Comparison of ENCODE assay signal across 8 cellular contexts in the genomic region with DNA sequence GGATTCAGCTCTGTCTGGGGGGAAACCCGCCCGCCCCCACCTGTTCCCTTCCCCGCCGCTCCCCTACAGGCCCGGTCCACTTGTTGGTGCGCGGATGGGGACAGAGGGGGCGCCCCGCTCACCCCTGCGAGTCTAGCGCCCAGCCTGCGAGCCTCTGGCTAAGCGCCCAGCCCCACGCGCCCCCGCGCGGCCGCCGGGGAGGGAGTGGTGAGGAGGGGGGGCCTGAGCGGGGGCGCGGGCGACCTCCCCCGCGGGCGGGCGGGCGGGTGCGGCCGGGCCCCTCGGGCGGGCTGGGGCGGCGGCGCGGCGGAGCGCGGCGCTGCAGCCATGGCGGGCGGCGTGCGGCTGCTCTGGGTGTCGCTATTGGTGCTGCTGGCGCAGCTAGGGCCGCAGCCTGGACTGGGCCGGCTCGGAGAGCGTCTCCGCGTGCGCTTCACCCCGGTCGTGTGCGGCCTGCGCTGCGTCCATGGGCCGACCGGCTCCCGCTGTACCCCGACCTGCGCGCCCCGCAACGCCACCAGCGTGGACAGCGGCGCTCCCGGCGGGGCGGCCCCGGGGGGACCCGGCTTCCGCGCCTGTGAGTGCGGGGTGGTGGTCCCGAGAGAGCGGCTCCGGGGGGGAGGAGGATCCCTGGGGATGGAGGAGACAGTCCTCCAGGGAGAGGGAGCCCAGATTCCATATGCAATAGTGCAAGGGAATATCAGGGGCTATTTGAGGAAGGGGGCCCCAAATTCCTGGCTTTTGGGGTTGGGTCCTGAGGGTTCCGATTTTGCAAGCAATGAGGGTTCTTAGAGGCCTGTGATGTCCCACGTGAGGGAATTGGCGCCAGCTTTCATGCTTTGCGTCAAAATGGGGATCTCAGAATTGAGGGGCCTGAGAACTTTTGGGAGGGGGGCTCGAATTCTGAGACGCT. TPM values are rescaled to one million over a fixed set of nuclear protein-coding genes. Genes with fewer than 3 reads are reported as not detected.
DNase-seq lines count a peak whose midpoint lies in the region; ATAC-seq and TF ChIP-seq lines count a peak whose summit lies in the region.

A gene with protein sequence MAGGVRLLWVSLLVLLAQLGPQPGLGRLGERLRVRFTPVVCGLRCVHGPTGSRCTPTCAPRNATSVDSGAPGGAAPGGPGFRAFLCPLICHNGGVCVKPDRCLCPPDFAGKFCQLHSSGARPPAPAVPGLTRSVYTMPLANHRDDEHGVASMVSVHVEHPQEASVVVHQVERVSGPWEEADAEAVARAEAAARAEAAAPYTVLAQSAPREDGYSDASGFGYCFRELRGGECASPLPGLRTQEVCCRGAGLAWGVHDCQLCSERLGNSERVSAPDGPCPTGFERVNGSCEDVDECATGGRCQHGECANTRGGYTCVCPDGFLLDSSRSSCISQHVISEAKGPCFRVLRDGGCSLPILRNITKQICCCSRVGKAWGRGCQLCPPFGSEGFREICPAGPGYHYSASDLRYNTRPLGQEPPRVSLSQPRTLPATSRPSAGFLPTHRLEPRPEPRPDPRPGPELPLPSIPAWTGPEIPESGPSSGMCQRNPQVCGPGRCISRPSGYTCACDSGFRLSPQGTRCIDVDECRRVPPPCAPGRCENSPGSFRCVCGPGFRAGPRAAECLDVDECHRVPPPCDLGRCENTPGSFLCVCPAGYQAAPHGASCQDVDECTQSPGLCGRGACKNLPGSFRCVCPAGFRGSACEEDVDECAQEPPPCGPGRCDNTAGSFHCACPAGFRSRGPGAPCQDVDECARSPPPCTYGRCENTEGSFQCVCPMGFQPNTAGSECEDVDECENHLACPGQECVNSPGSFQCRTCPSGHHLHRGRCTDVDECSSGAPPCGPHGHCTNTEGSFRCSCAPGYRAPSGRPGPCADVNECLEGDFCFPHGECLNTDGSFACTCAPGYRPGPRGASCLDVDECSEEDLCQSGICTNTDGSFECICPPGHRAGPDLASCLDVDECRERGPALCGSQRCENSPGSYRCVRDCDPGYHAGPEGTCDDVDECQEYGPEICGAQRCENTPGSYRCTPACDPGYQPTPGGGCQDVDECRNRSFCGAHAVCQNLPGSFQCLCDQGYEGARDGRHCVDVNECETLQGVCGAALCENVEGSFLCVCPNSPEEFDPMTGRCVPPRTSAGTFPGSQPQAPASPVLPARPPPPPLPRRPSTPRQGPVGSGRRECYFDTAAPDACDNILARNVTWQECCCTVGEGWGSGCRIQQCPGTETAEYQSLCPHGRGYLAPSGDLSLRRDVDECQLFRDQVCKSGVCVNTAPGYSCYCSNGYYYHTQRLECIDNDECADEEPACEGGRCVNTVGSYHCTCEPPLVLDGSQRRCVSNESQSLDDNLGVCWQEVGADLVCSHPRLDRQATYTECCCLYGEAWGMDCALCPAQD (N-terminal part only) (plus strand): TSS at position 309 of the 913 bp plus-strand sequence. CDS start 19 bp downstream, at position 328.

- peak; percentile 41 for TF ChIP-seq POLR2A in ovary (IDR thresholded peaks at IDR 0.05)

- no peak for TF ChIP-seq EP300 in ovary (IDR thresholded peaks at IDR 0.05)

- no peaks in the 10 kb centered on the region for H3K36me3 Mint-ChIP-seq in activated T-cell treated with anti-CD3 and anti-CD28 coated beads, Interleukin-2, amount 50 U/mL, for 4 hours (ENCODE audit: insufficient read depth)
- no peaks in the 10 kb centered on the region for H3K36me3 Mint-ChIP-seq in glutamatergic neuron (ENCODE audit: unreplicated experiment)
- peaks cover 14 to 21% of the 10 kb centered on the region in 2 donors for H3K36me3 Mint-ChIP-seq in CD14-positive monocyte

- no peak within 1 kb of the TSS for H3K27ac Mint-ChIP-seq in glutamatergic neuron (ENCODE audit: unreplicated experiment)
- H3K27ac Mint-ChIP-seq in CD14-positive monocyte, result peak within 1 kb of the TSS in 2 of 7 donors; percentile 36 to 77

- H3K9me3 ChIP-seq in BLaER1 treated with 17β-estradiol and CSF1 and Interleukin-3, amounts not matched to agents 10 nM and 100 nM (replicated peaks in 1 of 11), result no peaks in the 10 kb centered on the region
- no peaks in the 10 kb centered on the region for H3K9me3 ChIP-seq in ovary

- peak within 1 kb of the TSS; percentile 59 for H3K4me3 Mint-ChIP-seq in activated T-cell treated with anti-CD3 and anti-CD28 coated beads, Interleukin-2, amount 50 U/mL, for 4 hours
- H3K4me3 Mint-ChIP-seq in glutamatergic neuron (ENCODE audit: unreplicated experiment), result peak within 1 kb of the TSS; percentile 79
- H3K4me3 Mint-ChIP-seq in CD14-positive monocyte, result peak within 1 kb of the TSS in 1 of 2 donors; percentile 77

- peaks cover 0 to 21% (median 0%) of the 10 kb centered on the region in 11 experiments; a peak in 6 of 22 replicates for H4K20me1 ChIP-seq in BLaER1 treated with 17β-estradiol and CSF1 and Interleukin-3, amounts not matched to agents 10 nM and 100 nM

- peaks cover 33% of the 10 kb centered on the region for H3K27me3 Mint-ChIP-seq in activated T-cell treated with anti-CD3 and anti-CD28 coated beads, Interleukin-2, amount 50 U/mL, for 4 hours (ENCODE audit: low read depth)
- H3K27me3 Mint-ChIP-seq in glutamatergic neuron (ENCODE audit: unreplicated experiment) (peaks cover 24% of the 10 kb centered on the region), CD14-positive monocyte (ENCODE audit: low read depth in 3 of 3) (peaks cover 76 to 98% (median 91%) of the 10 kb centered on the region in 3 donors)

- H3K27ac ChIP-seq in BLaER1 treated with 17β-estradiol and CSF1 and Interleukin-3, amounts not matched to agents 10 nM and 100 nM, result peak within 1 kb of the TSS in 8 of 11 experiments; percentile 63 to 84 (median 76); a peak in 17 of 22 replicates
- H3K27ac ChIP-seq in ovary, result peak within 1 kb of the TSS; percentile 87 to 92

- peaks cover 22 to 44% (median 23%) of the 10 kb centered on the region in 11 experiments for H3K27me3 ChIP-seq in BLaER1 treated with 17β-estradiol and CSF1 and Interleukin-3, amounts not matched to agents 10 nM and 100 nM
- H3K27me3 ChIP-seq in ovary, result no peaks in the 10 kb centered on the region

- TF ChIP-seq CTCF in glutamatergic neuron (IDR thresholded peaks at IDR 0.05; ENCODE audit: partially characterized antibody, unreplicated experiment), result no peak
- TF ChIP-seq CTCF in ovary (IDR thresholded peaks at IDR 0.05), result peak in 1 of 3 donors; percentile 5
- TF ChIP-seq CTCF in CD14-positive monocyte (IDR thresholded peaks at IDR 0.05), result no peak

- H3K4me2 ChIP-seq in BLaER1 treated with 17β-estradiol and CSF1 and Interleukin-3, amounts not matched to agents 10 nM and 100 nM, result peak within 1 kb of the TSS; percentile 93 to 100 (median 100)

- H3K4me1 ChIP-seq in BLaER1 treated with 17β-estradiol and CSF1 and Interleukin-3, amounts not matched to agents 10 nM and 100 nM, result peaks cover 65 to 84% (median 80%) of the 10 kb centered on the region in 10 experiments
- H3K4me1 ChIP-seq in ovary (ENCODE audit: insufficient read depth), result peaks cover 13% of the 10 kb centered on the region

- H3K36me3 ChIP-seq in BLaER1 treated with 17β-estradiol and CSF1 and Interleukin-3, amounts not matched to agents 10 nM and 100 nM, result no peaks in the 10 kb centered on the region
- H3K36me3 ChIP-seq in ovary, result no peaks in the 10 kb centered on the region

- peaks cover 66% of the 10 kb centered on the region for H3K4me1 Mint-ChIP-seq in activated T-cell treated with anti-CD3 and anti-CD28 coated beads, Interleukin-2, amount 50 U/mL, for 4 hours (ENCODE audit: low read depth)
- H3K4me1 Mint-ChIP-seq in glutamatergic neuron (ENCODE audit: low read depth, unreplicated experiment) (peaks cover 18% of the 10 kb centered on the region), CD14-positive monocyte (peaks cover 67% of the 10 kb centered on the region)

- no peaks in the 10 kb centered on the region for H3K9me3 Mint-ChIP-seq in activated T-cell treated with anti-CD3 and anti-CD28 coated beads, Interleukin-2, amount 50 U/mL, for 4 hours
- H3K9me3 Mint-ChIP-seq in glutamatergic neuron (ENCODE audit: unreplicated experiment) (peaks cover 3% of the 10 kb centered on the region), CD14-positive monocyte (peaks cover 3 to 39% (median 19%) of the 10 kb centered on the region in 7 donors)

- peak within 1 kb of the TSS; percentile 55 to 78 (median 70) for H3K4me3 ChIP-seq in BLaER1 treated with 17β-estradiol and CSF1 and Interleukin-3, amounts not matched to agents 10 nM and 100 nM
- peak within 1 kb of the TSS; percentile 60 for H3K4me3 ChIP-seq in ovary

- no peak for ATAC-seq in activated T-cell treated with anti-CD3 and anti-CD28 coated beads, Interleukin-2, amount 50 U/mL, for 4 hours
- ATAC-seq in GM18868 (IDR thresholded peaks at IDR 0.05; ENCODE audit: unreplicated experiment) (no peak), GM21576 (IDR thresholded peaks at IDR 0.05; ENCODE audit: unreplicated experiment) (no peak)

- 0 to 2% (median 1%) methylated on average over 56 to 87 of the region's 87 CpGs for WGBS in ovary, 3 donors

- intact Hi-C loops in ovary (cut with DNase I) (loop anchor here in 3 of 4 donors (5.0 to 10.0 kb wide), 2 partner anchors 137 to 179 kb away; partner anchors contain the start of genes BLVRB (in 2 of the 3) and SPTBN4 (in 2 of the 3)), CD14-positive monocyte (cut with micrococcal nuclease) (loop anchor here (5.0 to 10.0 kb wide), 3 partner anchors 34 to 297 kb away; no protein-coding TSS in a partner anchor)

- peak within 1 kb of the TSS; percentile 61 to 88 (median 78) for H3K9ac ChIP-seq in BLaER1 treated with 17β-estradiol and CSF1 and Interleukin-3, amounts not matched to agents 10 nM and 100 nM

- DNase-seq in HT-29 (ENCODE audit: low spot score) (peak; percentile 39), glutamatergic neuron (peak; percentile 56), ovary (peak; percentile 82 to 91 (median 88)), CD14-positive monocyte (ENCODE audit: low spot score) (no peak)
- DNase-seq in activated T-cell treated with anti-CD3 and anti-CD28 coated beads, Interleukin-2, amount 50 U/mL, for 4 hours, result no peak

RNA-seq across cellular contexts. Expression of the gene that starts here (rescaled TPM):
- 42.1 and 56.7 TPM in 2 replicates for total RNA-seq in HT-29 (2014; rRNA removed; shearing (Covaris generic))
- total RNA-seq in activated T-cell treated with anti-CD3 and anti-CD28 coated beads, Interleukin-2, amount 50 U/mL, for 4 hours, result 100 to 1,000 TPM; 210 to 251 (median 213) TPM
- total RNA-seq in glutamatergic neuron (ENCODE audit: unreplicated experiment) (169 TPM), ovary (100 to 1,000 TPM; 214 to 840 (median 547) TPM)
- polyA plus RNA-seq in ovary (100 to 1,000 TPM; 152 to 488 TPM), CD14-positive monocyte (1 to 10 TPM; 3.8 to 8.0 TPM)

Comparison
In these comparisons a context has a peak if more than half of its experiments do, and no peak if none do; other contexts are left out.
1. RNA of the gene that starts here (polyA plus RNA-seq): 152 to 488 TPM in ovary; 3.8 to 8.0 TPM in CD14-positive monocyte; every median in the first group is over 10 times any median in the second.
2. DNase-seq: peak in HT-29 (single experiment), glutamatergic neuron (single experiment) and ovary (5 of 5); none in activated T-cell treated with anti-CD3 and anti-CD28 coated beads, Interleukin-2, amount 50 U/mL, for 4 hours (single experiment) and CD14-positive monocyte (single experiment).